In the genomic region with DNA sequence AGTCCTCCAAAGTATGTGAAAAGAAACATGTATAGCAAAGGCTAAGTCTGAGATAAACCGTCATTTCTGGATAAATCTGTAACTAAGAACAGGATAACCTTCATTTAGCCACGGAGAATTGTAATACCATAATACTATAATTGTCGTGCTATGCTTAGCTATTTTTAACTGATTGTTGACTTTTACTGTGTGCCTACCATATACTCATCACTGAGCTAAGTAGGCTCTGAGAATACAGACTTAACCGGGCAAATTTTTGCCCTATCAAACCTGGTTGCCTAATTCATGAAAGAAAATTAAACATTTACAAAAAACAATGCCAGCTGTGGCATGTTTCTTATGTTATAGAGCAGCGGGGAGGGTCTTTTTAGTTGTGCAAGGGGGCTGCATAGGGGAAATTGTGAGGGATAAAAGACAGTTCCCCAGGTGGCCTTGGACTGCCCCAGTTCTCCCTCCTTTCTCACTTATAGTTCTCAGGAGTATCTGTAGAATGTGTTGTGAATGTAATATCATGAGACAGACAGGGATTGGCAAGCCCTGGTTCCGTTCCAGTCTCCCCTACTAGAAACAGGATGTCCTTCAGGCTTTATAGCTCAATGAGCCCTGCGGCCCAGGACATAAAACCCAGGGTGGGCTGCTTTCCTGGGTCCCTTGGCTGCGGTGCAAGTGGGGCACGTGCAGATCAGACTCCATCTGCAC, we compare ENCODE assay signal across 18 cellular contexts.
DNase-seq lines count a peak whose midpoint lies in the region; FAIRE-seq and TF ChIP-seq lines count a peak whose summit lies in the region.
"Had no signal": no experiment of that assay in that cellular context is flagged by ENCODE, and none has a peak within 500 bp of the region (broad histone marks: within the 10 kb centered on the region; RNA-seq: fewer than 3 reads in every experiment).

No MANE protein-coding gene starts in this region.

- H3K9me1 ChIP-seq in keratinocyte (ENCODE audit: control insufficient read depth, extremely low read depth, insufficient read depth, low read length): no peaks in the 10 kb centered on the region

- H3K27ac ChIP-seq in keratinocyte (ENCODE audit: control insufficient read depth, insufficient read depth, low read length) (peak overlapping the region; percentile 72), suprapubic skin (peak overlapping the region; percentile 7)
- H3K27ac ChIP-seq in CD4-positive, alpha-beta memory T cell (ENCODE audit: low read depth, low read length): no peak overlapping the region
- H3K27ac ChIP-seq: PC-9 had no signal

- no peaks in the 10 kb centered on the region for H4K20me1 ChIP-seq in keratinocyte (ENCODE audit: control insufficient read depth, extremely low read depth, insufficient read depth, low read length)

- WGBS in suprapubic skin: 74% methylated on average over 9 of the region's 9 CpGs

- H3K27me3 Mint-ChIP-seq in CD4-positive, alpha-beta memory T cell: no peaks in the 10 kb centered on the region
- H3K27me3 Mint-ChIP-seq: CD4-positive, alpha-beta T cell had no signal

- no peak overlapping the region for H3K4me3 Mint-ChIP-seq in CD4-positive, alpha-beta memory T cell
- H3K4me3 Mint-ChIP-seq: B cell; CD4-positive, alpha-beta T cell had no signal

- no peaks in the 10 kb centered on the region for H3K4me1 Mint-ChIP-seq in CD4-positive, alpha-beta memory T cell
- H3K4me1 Mint-ChIP-seq: B cell had no signal

- dilution Hi-C loops in keratinocyte (cut with MboI; ENCODE audit: extremely low pct_ligation_motif_present, low sequenced_read_pairs): no loop called here

- CTCF ChIA-PET in CD4-positive, alpha-beta memory T cell (lab: Charles Lee; ENCODE audit: partially characterized antibody): no interaction called here

- no peaks in the 10 kb centered on the region for H3K27me3 ChIP-seq in adipocyte (replicated peaks; ENCODE audit: control insufficient read depth, insufficient read depth, low read length)
- H3K27me3 ChIP-seq in keratinocyte (ENCODE audit: control insufficient read depth, extremely low read depth, insufficient read depth, low read length): no peaks in the 10 kb centered on the region
- H3K27me3 ChIP-seq in suprapubic skin: no peaks in the 10 kb centered on the region
- no peaks in the 10 kb centered on the region for H3K27me3 ChIP-seq in CD4-positive, alpha-beta memory T cell (ENCODE audit: insufficient read depth, low read length)
- H3K27me3 ChIP-seq: MG63 had no signal

- peaks cover 0 to 8% (median 0%) of the 10 kb centered on the region in 8 donors for H3K9me3 Mint-ChIP-seq in CD4-positive, alpha-beta memory T cell
- H3K9me3 Mint-ChIP-seq: CD4-positive, alpha-beta T cell had no signal

- H3K4me2 ChIP-seq in keratinocyte (ENCODE audit: control insufficient read depth, extremely low read depth, insufficient read depth, low read depth, low read length): no peak overlapping the region
- H3K4me2 ChIP-seq: PC-9 had no signal

- H3K4me3 ChIP-seq in adipocyte (ENCODE audit: low read length) (no peak overlapping the region), keratinocyte (ENCODE audit: control insufficient read depth in 2 of 3, extremely low read depth in 1 of 3, insufficient read depth in 2 of 3, low read depth in 1 of 3, low read length in 3 of 3) (no peak overlapping the region), suprapubic skin (no peak overlapping the region)
- no peak overlapping the region for H3K4me3 ChIP-seq in CD4-positive, alpha-beta memory T cell (ENCODE audit: low read length in 2 of 2)
- H3K4me3 ChIP-seq: MG63, PC-9 had no signal

- FAIRE-seq in D721Med (lab: Jason Lieb, UNC): peak; percentile 72
- FAIRE-seq in keratinocyte (lab: Jason Lieb, UNC): no peak

- H3K36me3 Mint-ChIP-seq in CD4-positive, alpha-beta memory T cell: no peaks in the 10 kb centered on the region

- no peak for TF ChIP-seq POLR2A in suprapubic skin (IDR thresholded peaks at IDR 0.05)

- peak overlapping the region; percentile 23 for H3K9ac ChIP-seq in adipocyte (ENCODE audit: low read length)
- H3K9ac ChIP-seq in keratinocyte (ENCODE audit: control insufficient read depth, extremely low read depth, insufficient read depth, low read length): peak overlapping the region; percentile 36

- intact Hi-C loops in CD4-positive, alpha-beta memory T cell (cut with micrococcal nuclease): no loop called here

- H3K79me2 ChIP-seq in keratinocyte (ENCODE audit: control insufficient read depth, insufficient read depth, low read length): no peaks in the 10 kb centered on the region

- peak; percentile 36 for DNase-seq in D721Med (ENCODE audit: insufficient read length, low spot score)
- peak; percentile 24 for DNase-seq in adipocyte (ENCODE audit: low read depth)
- no peak for DNase-seq in keratinocyte (ENCODE audit: low read depth, low spot score)
- DNase-seq in suprapubic skin (ENCODE audit: low spot score in 2 of 2): no peak
- no peak for DNase-seq in NCI-H446 (lab: John Stamatoyannopoulos, UW)
- no peak for DNase-seq in CD4-positive, alpha-beta memory T cell
- DNase-seq in NCI-H446 treated with DMSO at 0.1 percent for 48 hours (lab: John Stamatoyannopoulos, UW): no peak
- DNase-seq: Calu3; CD4-positive, alpha-beta T cell; DMS79; HCEC 1CT; NCI-H1092 treated with DMSO at 0.1 percent for 48 hours; NCI-H187; NCI-H226; NCI-H526 treated with DMSO at 0.1 percent for 48 hours; PC-9 had no signal

- H3K36me3 ChIP-seq in adipocyte (ENCODE audit: control insufficient read depth, insufficient read depth, low read length, severe bottlenecking) (no peaks in the 10 kb centered on the region), keratinocyte (ENCODE audit: control insufficient read depth in 2 of 2, extremely low read depth in 1 of 2, insufficient read depth in 2 of 2, low read length in 2 of 2) (no peaks in the 10 kb centered on the region), suprapubic skin (no peaks in the 10 kb centered on the region)
- no peaks in the 10 kb centered on the region for H3K36me3 ChIP-seq in CD4-positive, alpha-beta memory T cell (ENCODE audit: insufficient read depth, low read length)
- H3K36me3 ChIP-seq: MG63 had no signal

- POLR2A ChIA-PET in CD4-positive, alpha-beta memory T cell (lab: Charles Lee; ENCODE audit: partially characterized antibody): no interaction called here

- H3K4me1 ChIP-seq in adipocyte (ENCODE audit: control insufficient read depth, insufficient read depth, low read length) (peaks cover 41% of the 10 kb centered on the region), keratinocyte (ENCODE audit: control insufficient read depth, extremely low read depth, insufficient read depth, low read length) (peaks cover 13% of the 10 kb centered on the region), suprapubic skin (peaks cover 6% of the 10 kb centered on the region)
- H3K4me1 ChIP-seq in CD4-positive, alpha-beta memory T cell (ENCODE audit: insufficient read depth, low read length): no peaks in the 10 kb centered on the region

- H2AFZ ChIP-seq in keratinocyte (ENCODE audit: control insufficient read depth, low read length): peak overlapping the region; percentile 73
- H2AFZ ChIP-seq: PC-9 had no signal

- H3K27ac Mint-ChIP-seq in CD4-positive, alpha-beta memory T cell: no peak overlapping the region
- H3K27ac Mint-ChIP-seq: B cell; CD4-positive, alpha-beta T cell had no signal

- no peak for TF ChIP-seq EP300 in suprapubic skin (IDR thresholded peaks at IDR 0.05)

- H3K9me3 ChIP-seq in adipocyte (ENCODE audit: control insufficient read depth, low read length) (no peaks in the 10 kb centered on the region), keratinocyte (ENCODE audit: control insufficient read depth, low read depth, low read length) (no peaks in the 10 kb centered on the region), suprapubic skin (no peaks in the 10 kb centered on the region)
- H3K9me3 ChIP-seq in CD4-positive, alpha-beta memory T cell (ENCODE audit: control insufficient read depth in 1 of 2, low read length in 2 of 2): no peaks in the 10 kb centered on the region
- H3K9me3 ChIP-seq: MG63 had no signal

- no peak for TF ChIP-seq CTCF in D721Med (IDR thresholded peaks at IDR 0.05; ENCODE audit: insufficient read depth, missing control alignments)
- TF ChIP-seq CTCF in keratinocyte (optimal IDR thresholded peaks at IDR 0.05 in 1 of 3, IDR thresholded peaks at IDR 0.05 in 1 of 3, conservative IDR thresholded peaks at IDR 0.05 in 1 of 3; ENCODE audit: extremely low read depth in 1 of 3, insufficient read depth in 2 of 3, low read length in 3 of 3): no peak
- TF ChIP-seq CTCF in suprapubic skin (IDR thresholded peaks at IDR 0.05): no peak

Comparison
In these comparisons a context has a peak if more than half of its experiments do, and no peak if none do; other contexts are left out.
1. DNase-seq: peak in D721Med (single experiment) and adipocyte (single experiment); none in keratinocyte (single experiment), suprapubic skin (0 of 2), NCI-H446 (0 of 2), CD4-positive, alpha-beta memory T cell (0 of 5) and NCI-H446 treated with DMSO at 0.1 percent for 48 hours (single experiment).